13 cellular contexts compared by ENCODE assay signal in the genomic region with DNA sequence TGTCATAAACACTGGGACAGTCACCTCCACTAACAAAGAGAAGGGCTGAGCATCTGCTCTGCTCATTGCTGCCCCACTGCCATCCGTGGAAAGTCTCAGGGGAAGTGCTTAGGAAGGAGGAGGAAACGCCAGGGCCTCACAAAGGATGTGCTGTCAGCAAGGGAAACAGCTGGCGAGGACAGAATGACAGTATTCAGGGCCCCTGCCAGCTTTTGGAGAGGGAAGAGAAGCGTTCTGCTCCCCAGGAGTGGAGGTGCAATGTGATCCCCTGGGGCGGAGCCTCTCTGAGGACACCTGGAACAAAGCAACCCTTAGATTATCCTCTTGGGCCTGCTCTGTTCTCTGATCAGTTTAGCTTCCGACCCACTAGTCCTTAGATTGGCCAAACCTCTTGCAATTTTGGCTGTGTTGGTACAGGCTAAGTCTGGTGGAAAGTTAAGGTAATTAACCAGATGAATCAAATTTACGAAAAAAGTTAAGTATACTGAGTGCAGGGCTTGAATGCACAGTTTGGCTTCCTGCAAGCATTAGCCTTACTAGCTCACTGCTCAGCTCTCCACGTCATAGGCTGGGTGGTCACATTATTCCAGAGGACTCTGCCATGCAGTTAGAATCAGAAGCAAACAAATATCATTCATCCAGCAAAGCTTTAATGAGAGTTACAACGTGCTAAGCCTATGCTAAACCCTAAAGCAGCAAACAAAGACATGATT.
A peak's percentile ranks its signal among the peaks of the same experiment; 100 is the strongest.
DNase-seq lines count a peak whose midpoint lies in the region; ATAC-seq and TF ChIP-seq lines count a peak whose summit lies in the region.
"Had no signal": no experiment of that assay in that cellular context is flagged by ENCODE, and none has a peak within 500 bp of the region (broad histone marks: within the 10 kb centered on the region; RNA-seq: fewer than 3 reads in every experiment).

No MANE protein-coding gene starts in this region.

- WGBS in endodermal cell (ENCODE audit: insufficient coverage in 1 of 2, insufficient read length in 1 of 2), 2 experiments, result 58 to 79% methylated on average over 7 to 9 of the region's 9 CpGs

- peaks cover 5% of the 10 kb centered on the region for H3K9me3 ChIP-seq in endodermal cell (ENCODE audit: control insufficient read depth, low read length)
- H3K9me3 ChIP-seq: neutrophil had no signal

- ATAC-seq in GM18517 (IDR thresholded peaks at IDR 0.05; ENCODE audit: unreplicated experiment) (no peak), GM18858 (IDR thresholded peaks at IDR 0.05; ENCODE audit: unreplicated experiment) (no peak), GM21529 (IDR thresholded peaks at IDR 0.05; ENCODE audit: unreplicated experiment) (no peak)
- ATAC-seq: activated CD4-positive, alpha-beta T cell treated with anti-CD3 and anti-CD28 coated beads for 36 hours had no signal

- H3K9ac ChIP-seq in endodermal cell (ENCODE audit: extremely low read depth, low read length, poor library complexity, severe bottlenecking), result no peak overlapping the region

- no peak overlapping the region for H3K4me3 Mint-ChIP-seq in endodermal cell
- H3K4me3 Mint-ChIP-seq in neural crest cell, result no peak overlapping the region
- H3K4me3 Mint-ChIP-seq: activated CD4-positive, alpha-beta T cell treated with anti-CD3 and anti-CD28 coated beads for 36 hours had no signal

- DNase-seq in Kasumi-1 (lab: John Stamatoyannopoulos, UW) (peak; percentile 1 to 19), NCI-H345 treated with DMSO at 0.1 percent for 48 hours (lab: John Stamatoyannopoulos, UW; ENCODE audit: unreplicated experiment) (peak; percentile 90), endodermal cell (peak; percentile 76), neural crest cell (ENCODE audit: low read depth, low spot score) (no peak), glomerular visceral epithelial cell (ENCODE audit: extremely low spot score) (no peak)
- DNase-seq: activated CD4-positive, alpha-beta T cell treated with anti-CD3 and anti-CD28 coated beads for 36 hours; activated gamma-delta T cell; kidney glomerular epithelial cell had no signal

- H3K27ac Mint-ChIP-seq in endodermal cell (no peak overlapping the region), neural crest cell (ENCODE audit: unreplicated experiment) (peak overlapping the region; percentile 83)
- H3K27ac Mint-ChIP-seq: activated CD4-positive, alpha-beta T cell treated with anti-CD3 and anti-CD28 coated beads for 36 hours had no signal

- TF ChIP-seq CTCF in endodermal cell (conservative IDR thresholded peaks at IDR 0.05), result no peak
- no peak for TF ChIP-seq CTCF in neural crest cell (conservative IDR thresholded peaks at IDR 0.05)

- H3K27me3 Mint-ChIP-seq in endodermal cell (ENCODE audit: insufficient read depth), result peaks cover 25% of the 10 kb centered on the region
- no peaks in the 10 kb centered on the region for H3K27me3 Mint-ChIP-seq in neural crest cell (ENCODE audit: low read depth)
- H3K27me3 Mint-ChIP-seq: activated CD4-positive, alpha-beta T cell treated with anti-CD3 and anti-CD28 coated beads for 36 hours had no signal

- H3K4me3 ChIP-seq in endodermal cell (ENCODE audit: low read length), result no peak overlapping the region
- H3K4me3 ChIP-seq: cardiac muscle cell had no signal

- H3K9me3 Mint-ChIP-seq in endodermal cell, result no peaks in the 10 kb centered on the region
- peaks cover 4% of the 10 kb centered on the region for H3K9me3 Mint-ChIP-seq in neural crest cell

- H3K36me3 ChIP-seq in endodermal cell (ENCODE audit: control insufficient read depth, insufficient read depth, low read length), result no peaks in the 10 kb centered on the region
- H3K36me3 ChIP-seq: cardiac muscle cell, neutrophil had no signal

- H3K27me3 ChIP-seq in endodermal cell (ENCODE audit: control insufficient read depth, insufficient read depth, low read length, poor library complexity, severe bottlenecking), result peaks cover 26% of the 10 kb centered on the region
- H3K27me3 ChIP-seq: cardiac muscle cell, neutrophil had no signal

- H3K27ac ChIP-seq in endodermal cell (ENCODE audit: low read depth, low read length), result no peak overlapping the region
- H3K27ac ChIP-seq: cardiac muscle cell, neutrophil had no signal

- H3K36me3 Mint-ChIP-seq in endodermal cell (ENCODE audit: low read depth) (no peaks in the 10 kb centered on the region), neural crest cell (ENCODE audit: low read depth) (no peaks in the 10 kb centered on the region)

- H3K4me1 ChIP-seq in endodermal cell (ENCODE audit: control insufficient read depth, insufficient read depth, low read length), result peaks cover 4% of the 10 kb centered on the region

- peaks cover 16% of the 10 kb centered on the region for H3K4me1 Mint-ChIP-seq in endodermal cell
- H3K4me1 Mint-ChIP-seq in neural crest cell, result peaks cover 26% of the 10 kb centered on the region
- H3K4me1 Mint-ChIP-seq: activated CD4-positive, alpha-beta T cell treated with anti-CD3 and anti-CD28 coated beads for 36 hours had no signal

Comparison
In these comparisons a context has a peak if more than half of its experiments do, and no peak if none do; other contexts are left out.
1. DNase-seq: peak in Kasumi-1 (2 of 2), NCI-H345 treated with DMSO at 0.1 percent for 48 hours (single experiment) and endodermal cell (single experiment); none in neural crest cell (single experiment) and glomerular visceral epithelial cell (single experiment).